ENCODE assay signal across 1 cellular context in genomic region chr1:61332196-61332753, GRCh38.
TF ChIP-seq lines count a peak whose summit lies in the region.

No MANE protein-coding gene starts in this region.

TF ChIP-seq in GM12878, 131 proteins besides CTCF, POLR2A, EP300 and RAD21 (continued from another document and continues in another):
- TF ChIP-seq SUPT20H (IDR thresholded peaks at IDR 0.05; ENCODE audit: borderline replicate concordance, control insufficient read depth, low read depth, low read length) (no peak), WRNIP1 (IDR thresholded peaks at IDR 0.05; ENCODE audit: borderline replicate concordance, low read depth, low read length) (no peak), JUND (IDR thresholded peaks at IDR 0.05; ENCODE audit: low read depth, low read length) (peak; percentile 69), IRF4 (IDR thresholded peaks at IDR 0.05; ENCODE audit: low read depth, low read length) (peak; percentile 93), ATF2 (IDR thresholded peaks at IDR 0.05; ENCODE audit: low read length) (peak; percentile 92), USF2 (IDR thresholded peaks at IDR 0.05; ENCODE audit: borderline replicate concordance, low read depth, low read length) (no peak), CBX5 (IDR thresholded peaks at IDR 0.05; ENCODE audit: low read depth) (peak; percentile 51; the same call in 1 of the 2 replicates), SIX5 (IDR thresholded peaks at IDR 0.05; ENCODE audit: low read depth, low read length, severe bottlenecking) (no peak), PAX8 (IDR thresholded peaks at IDR 0.05) (no peak), ZNF24 (IDR thresholded peaks at IDR 0.05) (no peak), IKZF2 (IDR thresholded peaks at IDR 0.05) (peak; percentile 58 to 65), ZNF207 (IDR thresholded peaks at IDR 0.05; ENCODE audit: borderline replicate concordance) (no peak), TARDBP (IDR thresholded peaks at IDR 0.05; ENCODE audit: borderline replicate concordance) (no peak), SREBF2 (IDR thresholded peaks at IDR 0.05; ENCODE audit: low read length) (no peak), GABPA (IDR thresholded peaks at IDR 0.05; ENCODE audit: low read depth) (peak; percentile 73), BHLHE40 (IDR thresholded peaks at IDR 0.05; ENCODE audit: borderline replicate concordance in 1 of 2, low read depth in 2 of 2, low read length in 1 of 2) (peak; percentile 33 to 51; a peak in 3 of 4 replicates), ZSCAN29 (IDR thresholded peaks at IDR 0.05) (no peak), EGR1 (IDR thresholded peaks at IDR 0.05; ENCODE audit: borderline replicate concordance in 1 of 2, low read depth in 2 of 2, low read length in 2 of 2) (no peak), USF1 (IDR thresholded peaks at IDR 0.05; ENCODE audit: borderline replicate concordance, extremely low read length, insufficient read depth, low read depth, low read length) (no peak), ZBTB33 (IDR thresholded peaks at IDR 0.05) (no peak), LARP7 (IDR thresholded peaks at IDR 0.05) (no peak), ZNF622 (IDR thresholded peaks at IDR 0.05) (no peak), ZNF384 (IDR thresholded peaks at IDR 0.05; ENCODE audit: borderline replicate concordance, low read depth, low read length) (no peak), BRCA1 (IDR thresholded peaks at IDR 0.05; ENCODE audit: low read depth, low read length) (no peak), NKRF (conservative IDR thresholded peaks at IDR 0.05) (no peak), E2F8 (IDR thresholded peaks at IDR 0.05; ENCODE audit: low read depth, partially characterized antibody) (no peak), ZNF217 (IDR thresholded peaks at IDR 0.05) (peak; percentile 75), NRF1 (conservative IDR thresholded peaks at IDR 0.05; ENCODE audit: low read depth, low read length) (no peak), NFYA (IDR thresholded peaks at IDR 0.05; ENCODE audit: borderline replicate concordance, low read depth, low read length) (no peak), BMI1 (IDR thresholded peaks at IDR 0.05; ENCODE audit: borderline replicate concordance) (peak; percentile 54; the same call in 1 of the 2 replicates), NFXL1 (IDR thresholded peaks at IDR 0.05; ENCODE audit: borderline replicate concordance) (no peak), MTA3 (IDR thresholded peaks at IDR 0.05; ENCODE audit: borderline replicate concordance, low read length) (peak; percentile 92; the same call in 1 of the 2 replicates), POLR2AphosphoS2 (IDR thresholded peaks at IDR 0.05; ENCODE audit: low read depth, low read length) (no peak), ZNF687 (IDR thresholded peaks at IDR 0.05) (no peak), TCF12 (IDR thresholded peaks at IDR 0.05; ENCODE audit: low read depth, low read length) (no peak), SMAD5 (IDR thresholded peaks at IDR 0.05; ENCODE audit: low read depth) (no peak), RCOR1 (conservative IDR thresholded peaks at IDR 0.05; ENCODE audit: low read depth, low read length) (no peak), CHD4 (IDR thresholded peaks at IDR 0.05) (no peak), SKIL (IDR thresholded peaks at IDR 0.05; ENCODE audit: low read depth, poor library complexity, severe bottlenecking) (peak; percentile 69), POLR2AphosphoS5 (IDR thresholded peaks at IDR 0.05; ENCODE audit: low read length) (no peak), NFIC (IDR thresholded peaks at IDR 0.05; ENCODE audit: low read depth, low read length) (peak; percentile 97), STAT1 (conservative IDR thresholded peaks at IDR 0.05) (no peak), RUNX3 (IDR thresholded peaks at IDR 0.05; ENCODE audit: low read length) (peak; percentile 99), CREM (IDR thresholded peaks at IDR 0.05; ENCODE audit: low read depth) (peak; percentile 86), ZBED1 (IDR thresholded peaks at IDR 0.05; ENCODE audit: borderline replicate concordance) (peak; percentile 58; the same call in 1 of the 2 replicates), RB1 (IDR thresholded peaks at IDR 0.05; ENCODE audit: borderline replicate concordance) (no peak), FOXM1 (IDR thresholded peaks at IDR 0.05; ENCODE audit: low read depth, low read length) (peak; percentile 96), TBL1XR1 (IDR thresholded peaks at IDR 0.05; ENCODE audit: low read depth, low read length) (peak; percentile 96)
